Comparison of ENCODE assay signal across 9 cellular contexts in genomic region chr12:7934153-7934552, GRCh38. TPM values are rescaled to one million over a fixed set of nuclear protein-coding genes. Genes with fewer than 3 reads are reported as not detected.
DNase-seq lines count a peak whose midpoint lies in the region; ATAC-seq and TF ChIP-seq lines count a peak whose summit lies in the region.
"Had no signal": no experiment of that assay in that cellular context is flagged by ENCODE, and none has a peak within 500 bp of the region (broad histone marks: within the 10 kb centered on the region; RNA-seq: fewer than 3 reads in every experiment).

No MANE protein-coding gene starts in this region.

- H2AFZ ChIP-seq in Loucy (ENCODE audit: low read length): no peak overlapping the region

- H3K36me3 ChIP-seq in Loucy (ENCODE audit: insufficient read depth, low read length): peaks cover 31% of the 10 kb centered on the region; the same call in 1 of the 2 replicates
- H3K36me3 ChIP-seq in rectal smooth muscle tissue (ENCODE audit: control insufficient read depth, insufficient read depth, low read length): peaks cover 3% of the 10 kb centered on the region

- H3K4me3 ChIP-seq in Loucy (ENCODE audit: low read length, poor library complexity, severe bottlenecking): peak overlapping the region; percentile 75
- peak overlapping the region; percentile 100 for H3K4me3 ChIP-seq in fibroblast of mammary gland (ENCODE audit: control insufficient read depth, low read depth, low read length)
- H3K4me3 ChIP-seq in rectal smooth muscle tissue (ENCODE audit: low read length): peak overlapping the region; percentile 72

- H3K4me1 ChIP-seq in Loucy (ENCODE audit: insufficient read depth, low read length, poor library complexity, severe bottlenecking): peaks cover 41% of the 10 kb centered on the region
- H3K4me1 ChIP-seq in rectal smooth muscle tissue (ENCODE audit: control insufficient read depth, insufficient read depth, low read length): peaks cover 2% of the 10 kb centered on the region

- H3K4me2 ChIP-seq in Loucy (ENCODE audit: low read depth, low read length, poor library complexity, severe bottlenecking): peak overlapping the region; percentile 99

- no peaks in the 10 kb centered on the region for H3K27me3 ChIP-seq in Loucy (ENCODE audit: insufficient read depth, low read length, poor library complexity, severe bottlenecking)
- no peaks in the 10 kb centered on the region for H3K27me3 ChIP-seq in rectal smooth muscle tissue (ENCODE audit: control insufficient read depth, insufficient read depth, low read length)

- H3F3A ChIP-seq in Loucy (ENCODE audit: low read depth): no peaks in the 10 kb centered on the region

- H3K9ac ChIP-seq in Loucy (ENCODE audit: low read depth, low read length, poor library complexity, severe bottlenecking) (peak overlapping the region; percentile 86), rectal smooth muscle tissue (ENCODE audit: low read length) (no peak overlapping the region)

- ATAC-seq in GM21390 (IDR thresholded peaks at IDR 0.05; ENCODE audit: unreplicated experiment): no peak

- TF ChIP-seq CTCF in Loucy (conservative IDR thresholded peaks at IDR 0.05; ENCODE audit: low read length) (no peak), fibroblast of mammary gland (conservative IDR thresholded peaks at IDR 0.05; ENCODE audit: control insufficient read depth, insufficient read depth, low read depth, low read length) (no peak)

- no peaks in the 10 kb centered on the region for H3K9me3 ChIP-seq in Loucy (ENCODE audit: insufficient read depth, low read depth, low read length)

- H3K9me2 ChIP-seq in Loucy (replicated peaks; ENCODE audit: low read depth, low read length): no peaks in the 10 kb centered on the region

- H4K20me1 ChIP-seq in Loucy (ENCODE audit: insufficient read depth, low read length, poor library complexity, severe bottlenecking): peaks cover 19% of the 10 kb centered on the region

- DNase-seq in CMK (ENCODE audit: low read depth): peak; percentile 39
- DNase-seq in fibroblast of mammary gland (ENCODE audit: low read depth): no peak
- no peak for DNase-seq in mucosa of gallbladder (ENCODE audit: low spot score)
- DNase-seq in GM19238 (ENCODE audit: insufficient read length, low spot score): no peak
- no peak for DNase-seq in NCI-H1092 treated with DMSO at 0.1 percent for 48 hours (lab: John Stamatoyannopoulos, UW)
- DNase-seq: cortex of kidney had no signal

- H3K27ac ChIP-seq in rectal smooth muscle tissue (ENCODE audit: low read depth, low read length): peak overlapping the region; percentile 18

- H3K79me2 ChIP-seq in Loucy (ENCODE audit: insufficient read depth, low read length): peaks cover 65% of the 10 kb centered on the region

RNA-seq across cellular contexts. Expression of gene SLC2A3, which starts 1.8 kb away (rescaled TPM):
- total RNA-seq in mucosa of gallbladder: 50.6 TPM
